Comparison of ENCODE assay signal across 1 cellular context in genomic region chr17:18321309-18321708, GRCh38.
TF ChIP-seq lines count a peak whose summit lies in the region.

No MANE protein-coding gene starts in this region.

TF ChIP-seq in endothelial cell of umbilical vein, 7 proteins besides CTCF, POLR2A, EP300 and RAD21:
- TF ChIP-seq FOS (IDR thresholded peaks at IDR 0.05; ENCODE audit: borderline replicate concordance, insufficient read depth, low read length) = no peak
- no peak for TF ChIP-seq MAX (IDR thresholded peaks at IDR 0.05; ENCODE audit: insufficient read depth, insufficient read length)
- TF ChIP-seq POLR2AphosphoS5 (IDR thresholded peaks at IDR 0.05; ENCODE audit: insufficient read depth, low read depth, low read length) = no peak
- TF ChIP-seq MYC (IDR thresholded peaks at IDR 0.05; ENCODE audit: low read depth, low read length) = no peak
